Comparison of ENCODE assay signal across 28 cellular contexts in genomic region chr1:15096293-15096692, GRCh38. TPM values are rescaled to one million over a fixed set of nuclear protein-coding genes. Genes with fewer than 3 reads are reported as not detected.
"Had no signal": no experiment of that assay in that cellular context is flagged by ENCODE, and none has a peak within 500 bp of the region (broad histone marks: within the 10 kb centered on the region; RNA-seq: fewer than 3 reads in every experiment).

No MANE protein-coding gene starts in this region.

- H3K4me1 ChIP-seq: ascending aorta, breast epithelium had no signal

- ATAC-seq: activated CD4-positive, alpha-beta T cell treated with anti-CD3 and anti-CD28 coated beads for 36 hours; activated CD8-positive, alpha-beta memory T cell treated with anti-CD3 and anti-CD28 coated beads, Interleukin-2, amount 10 ng/mL, durations not matched to agents 7 days and 5 days; activated CD8-positive, alpha-beta T cell treated with anti-CD3 and anti-CD28 coated beads, Interleukin-2, amount 10 ng/mL, durations not matched to agents 7 days and 5 days; activated naive CD4-positive, alpha-beta T cell treated with anti-CD3 and anti-CD28 coated beads, Interleukin-2, amount 50 U/mL, for 72 hours; esophagus mucosa had no signal

- H3K9me3 ChIP-seq: ascending aorta, breast epithelium had no signal

- H3K4me3 ChIP-seq: ascending aorta, breast epithelium, cardiac muscle cell, coronary artery, dorsolateral prefrontal cortex had no signal

- DNase-seq: activated CD4-positive, alpha-beta memory T cell treated with anti-CD3 and anti-CD28 coated beads for 36 hours; activated CD4-positive, alpha-beta T cell treated with anti-CD3 and anti-CD28 coated beads for 36 hours; activated CD4-positive, alpha-beta T cell treated with anti-CD3 and anti-CD28 coated beads, Interleukin-2, amount 10 ng/mL, durations not matched to agents 24 days and 14 days; activated CD4-positive, CD25-positive, alpha-beta regulatory T cell; activated CD4-positive, CD25-positive, alpha-beta regulatory T cell treated with anti-CD3 and anti-CD28 coated beads, Interleukin-2, amount 50 U/mL, for 72 hours; activated CD8-positive, alpha-beta memory T cell treated with anti-CD3 and anti-CD28 coated beads, Interleukin-2, amount 10 ng/mL, durations not matched to agents 7 days and 5 days; activated CD8-positive, alpha-beta memory T cell treated with anti-CD3 and anti-CD28 coated beads, Interleukin-2, amount 50 U/mL, for 4 hours; activated CD8-positive, alpha-beta T cell treated with anti-CD3 and anti-CD28 coated beads, Interleukin-2, amount 10 ng/mL, durations not matched to agents 7 days and 5 days; activated gamma-delta T cell; activated naive CD4-positive, alpha-beta T cell; activated naive CD4-positive, alpha-beta T cell treated with anti-CD3 and anti-CD28 coated beads, Interleukin-2, amount 10 ng/mL, durations not matched to agents 7 days and 5 days; activated naive CD8-positive, alpha-beta T cell treated with anti-CD3 and anti-CD28 coated beads, Interleukin-2, amount 10 ng/mL, durations not matched to agents 7 days and 5 days; activated T-cell treated with anti-CD3 and anti-CD28 coated beads, Interleukin-2, amount 50 U/mL, for 1 hour; activated T-cell treated with anti-CD3 and anti-CD28 coated beads, Interleukin-2, amount 50 U/mL, for 48 hours; central memory CD4-positive, alpha-beta T cell; cerebellar nuclear complex; effector memory CD4-positive, alpha-beta T cell; endodermal cell; foreskin fibroblast; T-helper 2 cell had no signal

- H3K27me3 ChIP-seq: ascending aorta, breast epithelium, dorsolateral prefrontal cortex had no signal

- H3K27ac ChIP-seq: ascending aorta, breast epithelium, cardiac muscle cell, coronary artery, dorsolateral prefrontal cortex had no signal

- H3K36me3 ChIP-seq: ascending aorta, breast epithelium, cardiac muscle cell had no signal

RNA-seq across cellular contexts. Expression of gene TMEM51, which starts 57.3 kb away (rescaled TPM):
- total RNA-seq: activated CD4-positive, alpha-beta memory T cell treated with anti-CD3 and anti-CD28 coated beads for 36 hours; activated CD8-positive, alpha-beta memory T cell treated with anti-CD3 and anti-CD28 coated beads for 36 hours; activated CD8-positive, alpha-beta memory T cell treated with anti-CD3 and anti-CD28 coated beads, Interleukin-2, amount 10 ng/mL, durations not matched to agents 7 days and 5 days; ascending aorta had no signal
